Comparison of ENCODE assay signal across 22 cellular contexts in genomic region chr10:48645600-48645999, GRCh38. TPM values are rescaled to one million over a fixed set of nuclear protein-coding genes. Genes with fewer than 3 reads are reported as not detected.
"Had no signal": no experiment of that assay in that cellular context is flagged by ENCODE, and none has a peak within 500 bp of the region (broad histone marks: within the 10 kb centered on the region; RNA-seq: fewer than 3 reads in every experiment).

No MANE protein-coding gene starts in this region.

- H3K27ac ChIP-seq: colonic mucosa, esophagus muscularis mucosa, foreskin keratinocyte, gastroesophageal sphincter, heart right ventricle, left lung, lower lobe of right lung had no signal

- H3K27me3 ChIP-seq: colonic mucosa, esophagus muscularis mucosa, gastroesophageal sphincter, heart right ventricle, left lung had no signal

- ATAC-seq: foreskin keratinocyte, gastroesophageal sphincter, heart right ventricle, left cardiac atrium, left lung, left ventricle myocardium superior, lower lobe of right lung, mucosa of descending colon had no signal

- DNase-seq: cerebellar nuclear complex; colonic mucosa; dermis blood vessel endothelial cell; effector CD8-positive, alpha-beta T cell; foreskin keratinocyte; glutamatergic neuron; head of caudate nucleus; heart right ventricle; hippocampal formation; left cardiac atrium; left lung; left ventricle myocardium superior; lower lobe of right lung; mesendoderm; mucosa of descending colon; naive B cell had no signal

- H3K4me3 ChIP-seq: colonic mucosa, esophagus muscularis mucosa, gastroesophageal sphincter, heart right ventricle, left lung, lower lobe of right lung, mucosa of descending colon had no signal

RNA-seq across cellular contexts. Expression of gene WDFY4, which starts 39.1 kb away (rescaled TPM):
- total RNA-seq: chondrocyte, epithelial cell of proximal tubule, fibroblast of villous mesenchyme, kidney epithelial cell had no signal
